In genomic region chr22:31295831-31296230, GRCh38 we compare ENCODE assay signal across 10 cellular contexts. TPM values are rescaled to one million over a fixed set of nuclear protein-coding genes. Genes with fewer than 3 reads are reported as not detected.
DNase-seq lines count a peak whose midpoint lies in the region; ATAC-seq, FAIRE-seq and TF ChIP-seq lines count a peak whose summit lies in the region.
"Had no signal": no experiment of that assay in that cellular context is flagged by ENCODE, and none has a peak within 500 bp of the region (broad histone marks: within the 10 kb centered on the region; RNA-seq: fewer than 3 reads in every experiment).

No MANE protein-coding gene starts in this region.

- H3K9me3 ChIP-seq in right lobe of liver (no peaks in the 10 kb centered on the region), HepG2 (ENCODE audit: low read length) (no peaks in the 10 kb centered on the region), breast epithelium (no peaks in the 10 kb centered on the region), muscle layer of duodenum (ENCODE audit: control insufficient read depth in 1 of 2, low read length in 2 of 2) (no peaks in the 10 kb centered on the region)

- H4K20me1 ChIP-seq in HepG2 (ENCODE audit: insufficient read depth, low read length), result no peaks in the 10 kb centered on the region

- H3K4me1 ChIP-seq in right lobe of liver, result peaks cover 0 to 9% (median 4%) of the 10 kb centered on the region in 4 donors
- H3K4me1 ChIP-seq in HepG2 (ENCODE audit: insufficient read depth, low read length), result peaks cover 26% of the 10 kb centered on the region
- no peaks in the 10 kb centered on the region for H3K4me1 ChIP-seq in breast epithelium
- H3K4me1 ChIP-seq in muscle layer of duodenum (ENCODE audit: control insufficient read depth in 1 of 2, insufficient read depth in 2 of 2, low read length in 2 of 2), result peaks cover 8 to 43% of the 10 kb centered on the region in 2 donors

- no peak for TF ChIP-seq POLR2A in right lobe of liver (IDR thresholded peaks at IDR 0.05)
- TF ChIP-seq POLR2A in HepG2 (IDR thresholded peaks at IDR 0.05; ENCODE audit: insufficient read depth in 1 of 2, low read depth in 2 of 2, low read length in 2 of 2), result no peak
- no peak for TF ChIP-seq POLR2A in breast epithelium (IDR thresholded peaks at IDR 0.05)

- no TSS peak for BruUV-seq in HepG2 (replicated peaks; lab: Mats Ljungman, UMichigan)

- H3K79me2 ChIP-seq in HepG2 (ENCODE audit: insufficient read depth, low read length), result no peaks in the 10 kb centered on the region

- TF ChIP-seq CTCF in right lobe of liver (IDR thresholded peaks at IDR 0.05) (no peak), HepG2 (CRISPR knock-in tag; IDR thresholded peaks at IDR 0.05) (no peak), breast epithelium (IDR thresholded peaks at IDR 0.05) (no peak)

- 72% methylated on average over 1 of the region's 1 CpG for WGBS in right lobe of liver (ENCODE audit: insufficient coverage, low coverage, low lambda C conversion rate, missing lambda C conversion rate)
- whole genome bisulfite sequencing in HepG2 (ENCODE audit: low lambda C conversion rate), result 65% methylated on average over 1 of the region's 1 CpG

- intact Hi-C loops in right lobe of liver (cut with DNase I), result no loop called here
- intact Hi-C loops in HepG2 (cut with micrococcal nuclease; ENCODE audit: unreplicated experiment), result no loop called here
- intact Hi-C loops in breast epithelium (cut with DNase I; ENCODE audit: low total_unique reads), result no loop called here
- intact Hi-C loops in posterior vena cava (cut with DNase I), result no loop called here

- no peak overlapping the region for H2AFZ ChIP-seq in HepG2 (ENCODE audit: low read length)

- TF ChIP-seq EP300 in HepG2 (IDR thresholded peaks at IDR 0.05; ENCODE audit: low read depth in 2 of 2, low read length in 2 of 2) (no peak), HepG2 (CRISPR knock-in tag; IDR thresholded peaks at IDR 0.05; ENCODE audit: borderline replicate concordance) (no peak)

- CTCF ChIA-PET in HepG2 (lab: Yijun Ruan, JAX; ENCODE audit: low intra/inter-chr PET ratio, low total read pairs), result no interaction called here

- POLR2A ChIA-PET in HepG2 (lab: Yijun Ruan, JAX), result no interaction called here

- H3K4me2 ChIP-seq in HepG2 (ENCODE audit: low read depth, low read length), result no peak overlapping the region

- DNase-seq in right lobe of liver (no peak), HepG2 (ENCODE audit: low spot score) (no peak), breast epithelium (ENCODE audit: low spot score in 2 of 2) (no peak), posterior vena cava (ENCODE audit: low spot score) (no peak)
- DNase-seq: NCI-H1105 had no signal

- no peak for FAIRE-seq in HepG2 (lab: Jason Lieb, UNC)
- FAIRE-seq: D721Med had no signal

- H3K36me3 ChIP-seq in right lobe of liver, result no peaks in the 10 kb centered on the region
- no peaks in the 10 kb centered on the region for H3K36me3 ChIP-seq in HepG2 (replicated peaks in 1 of 2; ENCODE audit: control insufficient read depth in 1 of 2, insufficient read depth in 2 of 2, low read length in 2 of 2)
- no peaks in the 10 kb centered on the region for H3K36me3 ChIP-seq in breast epithelium
- no peaks in the 10 kb centered on the region for H3K36me3 ChIP-seq in muscle layer of duodenum (ENCODE audit: control insufficient read depth in 1 of 2, insufficient read depth in 2 of 2, low read length in 2 of 2)

- H3K27ac ChIP-seq in right lobe of liver (peak overlapping the region; percentile 17 to 28 (median 27)), HepG2 (ENCODE audit: extremely low read length, insufficient read depth, low read length) (no peak overlapping the region), breast epithelium (peak overlapping the region; percentile 41 to 80), muscle layer of duodenum (ENCODE audit: low read length) (peak overlapping the region; percentile 72)

- H3K9ac ChIP-seq in HepG2 (ENCODE audit: insufficient read depth, low read depth, low read length), result no peak overlapping the region

- no peak for TF ChIP-seq RAD21 in HepG2 (CRISPR knock-in tag; IDR thresholded peaks at IDR 0.05)

- H3K4me3 ChIP-seq in right lobe of liver (no peak overlapping the region), HepG2 (replicated peaks in 1 of 3; ENCODE audit: insufficient read depth in 1 of 3, low read depth in 2 of 3, low read length in 3 of 3) (no peak overlapping the region), breast epithelium (no peak overlapping the region), muscle layer of duodenum (ENCODE audit: low read depth in 1 of 2, low read length in 2 of 2) (peak overlapping the region in 1 of 2 donors; percentile 2)

- ATAC-seq in right lobe of liver (no peak), HepG2 (no peak), GM18907 (IDR thresholded peaks at IDR 0.05; ENCODE audit: unreplicated experiment) (no peak), HG03045 (IDR thresholded peaks at IDR 0.05; ENCODE audit: unreplicated experiment) (no peak), HG03039 (IDR thresholded peaks at IDR 0.05; ENCODE audit: unreplicated experiment) (no peak)

- in situ Hi-C loops in HepG2 (cut with HindIII; ENCODE audit: extremely low pct_ligation_motif_present, low pct_unique_long_range_greater_than_20kb), result no loop called here

- no peaks in the 10 kb centered on the region for H3K27me3 ChIP-seq in right lobe of liver
- H3K27me3 ChIP-seq in HepG2 (ENCODE audit: control insufficient read depth in 1 of 2, insufficient read depth in 2 of 2, low read length in 2 of 2), result no peaks in the 10 kb centered on the region
- no peaks in the 10 kb centered on the region for H3K27me3 ChIP-seq in breast epithelium
- H3K27me3 ChIP-seq in muscle layer of duodenum (ENCODE audit: low read depth, low read length), result no peaks in the 10 kb centered on the region

TF ChIP-seq in HepG2, 621 proteins besides CTCF, POLR2A, EP300 and RAD21 (continues in another document):
- TF ChIP-seq ZNF180 (CRISPR knock-in tag; IDR thresholded peaks at IDR 0.05; ENCODE audit: borderline replicate concordance, low read depth), result no peak

RNA-seq across cellular contexts. Expression of gene PIK3IP1, which starts 3.5 kb away (rescaled TPM):
- total RNA-seq in right lobe of liver (1 to 10 TPM; 1.3 to 6.6 (median 5.6) TPM), HepG2 (2016; rRNA removed; fragmentation: Illumina TruSeq; extraction: Trizol) (0.44 and 1.3 TPM in 2 replicates), breast epithelium (100 to 1,000 TPM in 1 of 3 donors, 10 to 100 TPM in 2; 43.3 to 109 (median 72.5) TPM), posterior vena cava (10 to 100 TPM; 12.8 to 18.8 TPM)
- 0.26 and 0.30 TPM in 2 replicates for total RNA-seq in HepG2 (2016; cell fraction: cytosol; rRNA removed; fragmentation: Illumina TruSeq; extraction: Trizol; ENCODE audit: low read depth)
- total RNA-seq in HepG2 (2016; cell fraction: insoluble cytoplasmic fraction; rRNA removed; fragmentation: Illumina TruSeq; extraction: Trizol), result 0.49 and 1.3 TPM in 2 replicates
- total RNA-seq in HepG2 (2016; cell fraction: membrane; rRNA removed; fragmentation: Illumina TruSeq; extraction: Trizol), result 0.34 and 0.41 TPM in 2 replicates
- total RNA-seq in HepG2 (2016; cell fraction: nucleus; rRNA removed; fragmentation: Illumina TruSeq; extraction: Trizol), result 1.5 and 2.0 TPM in 2 replicates
- 2.5 and 5.3 TPM in 2 replicates for polyA plus RNA-seq in HepG2 (2011; rRNA removed)
- polyA plus RNA-seq in HepG2 (2011; cell fraction: cytosol; rRNA removed), result 2.4 and 5.0 TPM in 2 replicates
- polyA plus RNA-seq in HepG2 (2011; cell fraction: nucleus; rRNA removed), result 2.3 and 4.8 TPM in 2 replicates
- 4.8 and 7.6 TPM in 2 replicates for polyA plus RNA-seq in HepG2 (2012)
- 0.06 and 0.11 TPM in 2 replicates for polyA plus RNA-seq in HepG2 (2016; cell fraction: cytosol; fragmentation: Illumina TruSeq; extraction: Trizol; ENCODE audit: low read depth)
- 0.21 and 0.38 TPM in 2 replicates for polyA plus RNA-seq in HepG2 (2016; cell fraction: insoluble cytoplasmic fraction; fragmentation: Illumina TruSeq; extraction: Trizol; ENCODE audit: low read depth)
- 0.10 and 0.14 TPM in 2 replicates for polyA plus RNA-seq in HepG2 (2016; cell fraction: membrane; fragmentation: Illumina TruSeq; extraction: Trizol; ENCODE audit: low read depth)
- 1.7 and 2.4 TPM in 2 replicates for polyA plus RNA-seq in HepG2 (2016; cell fraction: nucleus; fragmentation: Illumina TruSeq; extraction: Trizol; ENCODE audit: insufficient read depth, low read depth)
- 2.1 and 3.8 TPM in 2 replicates for polyA minus RNA-seq in HepG2 (2011; rRNA and poly(A)+ RNA removed; ENCODE audit: low replicate concordance)
- 2.0 and 4.0 TPM in 2 replicates for polyA minus RNA-seq in HepG2 (2011; cell fraction: cytosol; rRNA and poly(A)+ RNA removed)
- polyA minus RNA-seq in HepG2 (2011; cell fraction: nucleus; rRNA and poly(A)+ RNA removed), result 2.1 and 4.0 TPM in 2 replicates

RNA-seq across cellular contexts. Expression of gene PATZ1, which starts 50.3 kb away (rescaled TPM):
- 10 to 100 TPM in 4 of 6 experiments, 1 to 10 TPM in 2; 7.4 to 18.8 (median 11.5) TPM for total RNA-seq in right lobe of liver
- total RNA-seq in HepG2 (2016; rRNA removed; fragmentation: Illumina TruSeq; extraction: Trizol), result 30.4 and 30.5 TPM in 2 replicates
- total RNA-seq in HepG2 (2016; cell fraction: cytosol; rRNA removed; fragmentation: Illumina TruSeq; extraction: Trizol; ENCODE audit: low read depth), result 6.2 and 6.9 TPM in 2 replicates
- total RNA-seq in HepG2 (2016; cell fraction: insoluble cytoplasmic fraction; rRNA removed; fragmentation: Illumina TruSeq; extraction: Trizol), result 28.0 and 31.0 TPM in 2 replicates
- total RNA-seq in HepG2 (2016; cell fraction: membrane; rRNA removed; fragmentation: Illumina TruSeq; extraction: Trizol), result 20.4 and 21.7 TPM in 2 replicates
- 32.1 and 34.3 TPM in 2 replicates for total RNA-seq in HepG2 (2016; cell fraction: nucleus; rRNA removed; fragmentation: Illumina TruSeq; extraction: Trizol)
- 24.9 and 26.6 TPM in 2 replicates for polyA plus RNA-seq in HepG2 (2011; rRNA removed)
- polyA plus RNA-seq in HepG2 (2011; cell fraction: cytosol; rRNA removed), result 16.9 and 18.6 TPM in 2 replicates
- 45.4 and 58.3 TPM in 2 replicates for polyA plus RNA-seq in HepG2 (2011; cell fraction: nucleus; rRNA removed)
- polyA plus RNA-seq in HepG2 (2012), result 25.7 and 29.3 TPM in 2 replicates
- 3.1 and 3.4 TPM in 2 replicates for polyA plus RNA-seq in HepG2 (2016; cell fraction: cytosol; fragmentation: Illumina TruSeq; extraction: Trizol; ENCODE audit: low read depth)
- polyA plus RNA-seq in HepG2 (2016; cell fraction: insoluble cytoplasmic fraction; fragmentation: Illumina TruSeq; extraction: Trizol; ENCODE audit: low read depth), result 32.9 and 37.5 TPM in 2 replicates
- 11.6 and 11.7 TPM in 2 replicates for polyA plus RNA-seq in HepG2 (2016; cell fraction: membrane; fragmentation: Illumina TruSeq; extraction: Trizol; ENCODE audit: low read depth)
- 45.6 and 49.3 TPM in 2 replicates for polyA plus RNA-seq in HepG2 (2016; cell fraction: nucleus; fragmentation: Illumina TruSeq; extraction: Trizol; ENCODE audit: insufficient read depth, low read depth)
- 47.7 and 108 TPM in 2 replicates for polyA minus RNA-seq in HepG2 (2011; rRNA and poly(A)+ RNA removed; ENCODE audit: low replicate concordance)
- 27.9 and 30.8 TPM in 2 replicates for polyA minus RNA-seq in HepG2 (2011; cell fraction: cytosol; rRNA and poly(A)+ RNA removed)
- polyA minus RNA-seq in HepG2 (2011; cell fraction: nucleus; rRNA and poly(A)+ RNA removed), result 54.1 and 54.8 TPM in 2 replicates
- total RNA-seq in breast epithelium, result 10 to 100 TPM; 15.4 to 49.6 (median 40.6) TPM
- total RNA-seq in posterior vena cava, result 10 to 100 TPM; 10.8 to 14.9 TPM
